In the genomic region with DNA sequence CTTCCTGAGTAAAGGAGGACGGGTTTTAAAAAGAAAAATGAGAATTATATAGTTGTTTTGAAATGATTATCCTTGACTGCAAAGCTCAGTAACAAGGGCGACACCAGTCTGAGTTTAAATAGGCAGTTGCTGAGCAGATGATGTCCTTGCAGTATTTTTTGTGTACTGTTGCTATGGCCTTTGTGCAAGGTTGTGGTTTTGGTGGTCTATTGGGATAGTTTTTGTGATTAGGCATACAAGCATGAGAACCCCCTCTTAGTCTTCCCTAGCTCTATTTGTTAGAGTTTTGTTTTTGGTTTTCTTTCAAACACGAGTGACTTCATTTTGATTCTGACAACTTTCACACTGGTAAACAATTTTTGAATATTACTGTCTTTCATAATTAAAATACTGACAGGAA, we compare ENCODE assay signal across 32 cellular contexts.
"Had no signal": no experiment of that assay in that cellular context is flagged by ENCODE, and none has a peak within 500 bp of the region (broad histone marks: within the 10 kb centered on the region; RNA-seq: fewer than 3 reads in every experiment).

No MANE protein-coding gene starts in this region.

- H3K79me2 ChIP-seq: hepatocyte had no signal

- H3K27ac Mint-ChIP-seq: activated CD4-positive, alpha-beta memory T cell treated with anti-CD3 and anti-CD28 coated beads for 36 hours; activated CD4-positive, alpha-beta T cell treated with anti-CD3 and anti-CD28 coated beads, Interleukin-2, amount 10 ng/mL, durations not matched to agents 24 days and 14 days; activated naive CD8-positive, alpha-beta T cell treated with anti-CD3 and anti-CD28 coated beads for 36 hours; activated T-cell treated with anti-CD3 and anti-CD28 coated beads, Interleukin-2, amount 50 U/mL, for 24 hours; activated T-helper 2 cell treated with anti-CD3 and anti-CD28 coated beads, Interferon-gamma antibody, Interleukin-2, Interleukin-4, amounts not matched to agents 10 μg/mL and 5 μg/mL and 100 μg/mL, durations not matched to agents 14 hours and 24 hours and 36 hours; nephron progenitor cell; stimulated activated effector memory CD8-positive, alpha-beta T cell treated with anti-CD3 and anti-CD28 coated beads, Interleukin-12 subunit alpha, Interleukin-12 subunit beta, amount 100 ng/mL, for 72 hours; stimulated activated naive CD8-positive, alpha-beta T cell treated with anti-CD3 and anti-CD28 coated beads, Interleukin-15, amount 100 ng/mL, for 72 hours; T-helper 2 cell treated with Interferon-gamma antibody and Interleukin-4, amounts not matched to agents 5 μg/mL and 100 μg/mL, for 36 hours; type B pancreatic cell had no signal

- H3K27ac ChIP-seq: adrenal gland, brain microvascular endothelial cell, coronary artery, dorsolateral prefrontal cortex, gastrocnemius medialis, hepatocyte, left ventricle myocardium inferior, neutrophil, right lobe of liver, skin epidermis, vagina had no signal

- H3K4me1 Mint-ChIP-seq: nephron progenitor cell; stimulated activated effector memory CD8-positive, alpha-beta T cell treated with anti-CD3 and anti-CD28 coated beads, Interleukin-12 subunit alpha, Interleukin-12 subunit beta, amount 100 ng/mL, for 72 hours had no signal

- H3K4me3 Mint-ChIP-seq: activated CD4-positive, alpha-beta memory T cell treated with anti-CD3 and anti-CD28 coated beads for 36 hours; activated CD4-positive, alpha-beta T cell treated with anti-CD3 and anti-CD28 coated beads, Interleukin-2, amount 10 ng/mL, durations not matched to agents 24 days and 14 days; activated naive CD8-positive, alpha-beta T cell treated with anti-CD3 and anti-CD28 coated beads for 36 hours; activated T-cell treated with anti-CD3 and anti-CD28 coated beads, Interleukin-2, amount 50 U/mL, for 24 hours; naive B cell; nephron progenitor cell; stimulated activated effector memory CD8-positive, alpha-beta T cell treated with anti-CD3 and anti-CD28 coated beads, Interleukin-12 subunit alpha, Interleukin-12 subunit beta, amount 100 ng/mL, for 72 hours; stimulated activated naive CD8-positive, alpha-beta T cell treated with anti-CD3 and anti-CD28 coated beads, Interleukin-15, amount 100 ng/mL, for 72 hours; T-helper 2 cell treated with Interferon-gamma antibody and Interleukin-4, amounts not matched to agents 5 μg/mL and 100 μg/mL, for 36 hours; type B pancreatic cell had no signal

- H2AFZ ChIP-seq: hepatocyte had no signal

- H3K36me3 ChIP-seq: adrenal gland, brain microvascular endothelial cell, neutrophil, right lobe of liver had no signal

- H3K4me3 ChIP-seq: adrenal gland, coronary artery, dorsolateral prefrontal cortex, gastrocnemius medialis, hepatocyte, left ventricle myocardium inferior, right lobe of liver, skin epidermis, vagina had no signal

- H3K9me3 Mint-ChIP-seq: activated CD4-positive, alpha-beta memory T cell treated with anti-CD3 and anti-CD28 coated beads for 36 hours; activated CD4-positive, alpha-beta T cell treated with anti-CD3 and anti-CD28 coated beads, Interleukin-2, amount 10 ng/mL, durations not matched to agents 24 days and 14 days; activated naive CD8-positive, alpha-beta T cell treated with anti-CD3 and anti-CD28 coated beads for 36 hours; activated T-cell treated with anti-CD3 and anti-CD28 coated beads, Interleukin-2, amount 50 U/mL, for 24 hours; activated T-helper 2 cell treated with anti-CD3 and anti-CD28 coated beads, Interferon-gamma antibody, Interleukin-2, Interleukin-4, amounts not matched to agents 10 μg/mL and 5 μg/mL and 100 μg/mL, durations not matched to agents 14 hours and 24 hours and 36 hours; naive B cell; nephron progenitor cell; stimulated activated effector memory CD8-positive, alpha-beta T cell treated with anti-CD3 and anti-CD28 coated beads, Interleukin-12 subunit alpha, Interleukin-12 subunit beta, amount 100 ng/mL, for 72 hours; stimulated activated naive CD8-positive, alpha-beta T cell treated with anti-CD3 and anti-CD28 coated beads, Interleukin-15, amount 100 ng/mL, for 72 hours; T-helper 2 cell treated with Interferon-gamma antibody and Interleukin-4, amounts not matched to agents 5 μg/mL and 100 μg/mL, for 36 hours; type B pancreatic cell had no signal

- DNase-seq: activated CD4-positive, alpha-beta memory T cell treated with anti-CD3 and anti-CD28 coated beads for 36 hours; activated CD4-positive, alpha-beta T cell treated with anti-CD3 and anti-CD28 coated beads, Interleukin-2, amount 10 ng/mL, durations not matched to agents 24 days and 14 days; activated CD8-positive, alpha-beta memory T cell treated with anti-CD3 and anti-CD28 coated beads, Interleukin-2, amount 50 U/mL, for 4 hours; activated naive CD4-positive, alpha-beta T cell; activated naive CD8-positive, alpha-beta T cell treated with anti-CD3 and anti-CD28 coated beads for 36 hours; activated T-cell treated with anti-CD3 and anti-CD28 coated beads, Interleukin-2, amount 50 U/mL, for 24 hours; adrenal gland; aorta; brain microvascular endothelial cell; dorsolateral prefrontal cortex; effector memory CD4-positive, alpha-beta T cell; gastrocnemius medialis; glutamatergic neuron; islet precursor cell; left ventricle myocardium inferior; naive B cell; nephron progenitor cell; right lobe of liver; stimulated activated CD4-positive, alpha-beta T cell treated with anti-CD3 and anti-CD28 coated beads, Interleukin-12 subunit alpha, Interleukin-12 subunit beta, amount 100 ng/mL, for 4 hours; stimulated activated CD4-positive, alpha-beta T cell treated with anti-CD3 and anti-CD28 coated beads, Interleukin-4, amount 100 ng/mL, for 24 hours; stimulated activated naive CD8-positive, alpha-beta T cell treated with anti-CD3 and anti-CD28 coated beads, Interleukin-15, amount 100 ng/mL, for 72 hours; substantia nigra; T-helper 1 cell had no signal

- H3K9me3 ChIP-seq: adrenal gland, gastrocnemius medialis, left ventricle myocardium inferior, neutrophil, right lobe of liver, vagina had no signal

- H3K27me3 ChIP-seq: adrenal gland, brain microvascular endothelial cell, dorsolateral prefrontal cortex, gastrocnemius medialis, hepatocyte, neutrophil, right lobe of liver, vagina had no signal

- ATAC-seq: gastrocnemius medialis; right lobe of liver; stimulated activated effector memory CD8-positive, alpha-beta T cell treated with anti-CD3 and anti-CD28 coated beads, Interleukin-12 subunit alpha, Interleukin-12 subunit beta, amount 100 ng/mL, for 72 hours; stimulated activated naive CD8-positive, alpha-beta T cell treated with anti-CD3 and anti-CD28 coated beads, Interleukin-15, amount 100 ng/mL, for 72 hours had no signal

- H3K27me3 Mint-ChIP-seq: activated CD4-positive, alpha-beta memory T cell treated with anti-CD3 and anti-CD28 coated beads for 36 hours; activated CD4-positive, alpha-beta T cell treated with anti-CD3 and anti-CD28 coated beads, Interleukin-2, amount 10 ng/mL, durations not matched to agents 24 days and 14 days; activated naive CD8-positive, alpha-beta T cell treated with anti-CD3 and anti-CD28 coated beads for 36 hours; activated T-cell treated with anti-CD3 and anti-CD28 coated beads, Interleukin-2, amount 50 U/mL, for 24 hours; naive B cell; stimulated activated naive CD8-positive, alpha-beta T cell treated with anti-CD3 and anti-CD28 coated beads, Interleukin-15, amount 100 ng/mL, for 72 hours; type B pancreatic cell had no signal

- H3K4me1 ChIP-seq: gastrocnemius medialis, left ventricle myocardium inferior, right lobe of liver, vagina had no signal

- H3K4me2 ChIP-seq: hepatocyte had no signal
